Comparison of ENCODE assay signal across 24 cellular contexts in genomic region chr17:21003007-21003621, GRCh38. TPM values are rescaled to one million over a fixed set of nuclear protein-coding genes. Genes with fewer than 3 reads are reported as not detected.
DNase-seq lines count a peak whose midpoint lies in the region; ATAC-seq, FAIRE-seq and TF ChIP-seq lines count a peak whose summit lies in the region.
"Had no signal": no experiment of that assay in that cellular context is flagged by ENCODE, and none has a peak within 500 bp of the region (broad histone marks: within the 10 kb centered on the region; RNA-seq: fewer than 3 reads in every experiment).

No MANE protein-coding gene starts in this region.

- TF ChIP-seq CTCF in 22Rv1 (IDR thresholded peaks at IDR 0.05), result no peak
- no peak for TF ChIP-seq CTCF in CD14-positive monocyte (IDR thresholded peaks at IDR 0.05)
- TF ChIP-seq CTCF in astrocyte (IDR thresholded peaks at IDR 0.05; ENCODE audit: insufficient read depth, low read depth, low read length), result no peak
- no peak for TF ChIP-seq CTCF in BE2C (IDR thresholded peaks at IDR 0.05; ENCODE audit: low read depth, low read length)

- no peak for FAIRE-seq in astrocyte (lab: Jason Lieb, UNC)
- FAIRE-seq: frontal cortex, RCC 7860 had no signal

- peaks cover 0 to 2% (median 0%) of the 10 kb centered on the region in 3 donors for H3K27me3 Mint-ChIP-seq in CD14-positive monocyte (ENCODE audit: low read depth in 3 of 3)
- H3K27me3 Mint-ChIP-seq in astrocyte (ENCODE audit: low read depth, unreplicated experiment), result no peaks in the 10 kb centered on the region
- H3K27me3 Mint-ChIP-seq: activated CD8-positive, alpha-beta memory T cell treated with anti-CD3 and anti-CD28 coated beads, Interleukin-2, amount 10 ng/mL, durations not matched to agents 7 days and 5 days; activated T-helper 17 cell treated with anti-CD3 and anti-CD28 coated beads, Interleukin-2, amount 50 U/mL, for 72 hours; central memory CD8-positive, alpha-beta T cell had no signal

- H3K4me2 ChIP-seq in astrocyte (ENCODE audit: low read length), result no peak overlapping the region
- H3K4me2 ChIP-seq: KMS-11 had no signal

- H3K9me3 Mint-ChIP-seq in CD14-positive monocyte (no peaks in the 10 kb centered on the region), astrocyte (ENCODE audit: unreplicated experiment) (no peaks in the 10 kb centered on the region)
- H3K9me3 Mint-ChIP-seq: activated T-helper 17 cell treated with anti-CD3 and anti-CD28 coated beads, Interleukin-2, amount 50 U/mL, for 72 hours; central memory CD8-positive, alpha-beta T cell had no signal

- no peak for ATAC-seq in HG02798 (IDR thresholded peaks at IDR 0.05; ENCODE audit: poor library complexity, unreplicated experiment)
- ATAC-seq: activated CD8-positive, alpha-beta memory T cell treated with anti-CD3 and anti-CD28 coated beads, Interleukin-2, amount 10 ng/mL, durations not matched to agents 7 days and 5 days; activated T-helper 17 cell treated with anti-CD3 and anti-CD28 coated beads, Interleukin-2, amount 50 U/mL, for 72 hours; esophagus mucosa had no signal

- H3K27ac Mint-ChIP-seq in CD14-positive monocyte (peak overlapping the region in 2 of 7 donors; percentile 43 to 60), astrocyte (ENCODE audit: unreplicated experiment) (peak overlapping the region; percentile 53)
- H3K27ac Mint-ChIP-seq: activated CD8-positive, alpha-beta memory T cell treated with anti-CD3 and anti-CD28 coated beads, Interleukin-2, amount 10 ng/mL, durations not matched to agents 7 days and 5 days had no signal

- H3K36me3 Mint-ChIP-seq in CD14-positive monocyte (peaks cover 82 to 91% of the 10 kb centered on the region in 2 donors), astrocyte (ENCODE audit: low read depth, unreplicated experiment) (peaks cover 50% of the 10 kb centered on the region)

- H4K20me1 ChIP-seq in astrocyte (ENCODE audit: insufficient read depth, low read length), result peaks cover 95% of the 10 kb centered on the region

- intact Hi-C loops in CD14-positive monocyte (cut with micrococcal nuclease), result no loop called here
- intact Hi-C loops in posterior vena cava (cut with DNase I), result no loop called here

- no peak overlapping the region for H3K4me3 Mint-ChIP-seq in CD14-positive monocyte
- no peak overlapping the region for H3K4me3 Mint-ChIP-seq in astrocyte (ENCODE audit: unreplicated experiment)
- H3K4me3 Mint-ChIP-seq: activated CD8-positive, alpha-beta memory T cell treated with anti-CD3 and anti-CD28 coated beads, Interleukin-2, amount 10 ng/mL, durations not matched to agents 7 days and 5 days; activated T-helper 17 cell treated with anti-CD3 and anti-CD28 coated beads, Interleukin-2, amount 50 U/mL, for 72 hours; central memory CD8-positive, alpha-beta T cell had no signal

- H3K27me3 ChIP-seq in astrocyte (ENCODE audit: insufficient read depth, low read length), result no peaks in the 10 kb centered on the region
- no peaks in the 10 kb centered on the region for H3K27me3 ChIP-seq in BE2C
- H3K27me3 ChIP-seq: SJSA1, thyroid gland had no signal

- H3K4me1 ChIP-seq in astrocyte (ENCODE audit: insufficient read depth, low read length), result peaks cover 12% of the 10 kb centered on the region
- H3K4me1 ChIP-seq in BE2C, result no peaks in the 10 kb centered on the region

- H3K36me3 ChIP-seq in astrocyte (ENCODE audit: insufficient read depth, low read length) (peaks cover 70% of the 10 kb centered on the region), BE2C (peaks cover 58% of the 10 kb centered on the region)

- no peak overlapping the region for H3K4me3 ChIP-seq in astrocyte (ENCODE audit: insufficient read depth, low read depth, low read length)
- no peak overlapping the region for H3K4me3 ChIP-seq in BE2C (ENCODE audit: low read depth, low read length)
- H3K4me3 ChIP-seq: lung, SJSA1, thyroid gland had no signal

- peak; percentile 41 for DNase-seq in CD14-positive monocyte (ENCODE audit: low spot score)
- no peak for DNase-seq in astrocyte (ENCODE audit: low read depth)
- DNase-seq in posterior vena cava (ENCODE audit: low spot score), result peak; percentile 66
- DNase-seq in BE2C, result no peak
- DNase-seq in HuH-7.5 (ENCODE audit: low spot score), result no peak
- DNase-seq: activated CD4-positive, alpha-beta T cell treated with anti-CD3 and anti-CD28 coated beads for 48 hours; activated CD8-positive, alpha-beta memory T cell treated with anti-CD3 and anti-CD28 coated beads, Interleukin-2, amount 10 ng/mL, durations not matched to agents 7 days and 5 days; amniotic stem cell; effector CD8-positive, alpha-beta T cell; hypothalamus; NCI-H524; stimulated activated CD4-positive, alpha-beta T cell treated with anti-CD3 and anti-CD28 coated beads, Interleukin-12 subunit alpha, Interleukin-12 subunit beta, amount 100 ng/mL, for 4 hours; stimulated activated CD8-positive, alpha-beta memory T cell treated with anti-CD3 and anti-CD28 coated beads, Interleukin-4, amount 100 ng/mL, for 48 hours; thyroid gland had no signal

- peak overlapping the region; percentile 38; the same call in 1 of the 2 replicates for H3K27ac ChIP-seq in 22Rv1
- no peak overlapping the region for H3K27ac ChIP-seq in astrocyte (ENCODE audit: low read depth, low read length)
- H3K27ac ChIP-seq: KMS-11, SJSA1, thyroid gland had no signal

- no peak overlapping the region for H2AFZ ChIP-seq in astrocyte (ENCODE audit: low read depth, low read length)

- no peak overlapping the region for H3K9ac ChIP-seq in astrocyte (ENCODE audit: low read length)
- H3K9ac ChIP-seq: KMS-11 had no signal

- H3K4me1 Mint-ChIP-seq in CD14-positive monocyte, result no peaks in the 10 kb centered on the region
- H3K4me1 Mint-ChIP-seq in astrocyte (ENCODE audit: low read depth, unreplicated experiment), result peaks cover 21% of the 10 kb centered on the region

- peaks cover 90% of the 10 kb centered on the region for H3K79me2 ChIP-seq in astrocyte (ENCODE audit: insufficient read depth, low read length)

- H3K9me3 ChIP-seq in astrocyte (ENCODE audit: insufficient read depth, low read depth, low read length) (no peaks in the 10 kb centered on the region), BE2C (no peaks in the 10 kb centered on the region)
- H3K9me3 ChIP-seq: SJSA1, thyroid gland had no signal

RNA-seq across cellular contexts. Expression of gene USP22, which starts 39.7 kb away (rescaled TPM):
- 10 to 100 TPM; 20.4 to 27.3 TPM for polyA plus RNA-seq in CD14-positive monocyte
- total RNA-seq in astrocyte (243 and 266 TPM in 2 replicates), posterior vena cava (100 to 1,000 TPM; 136 to 142 TPM)
- 91.7 TPM for polyA plus RNA-seq in BE2C (2012; ENCODE audit: insufficient read depth, insufficient read length, low read depth)

Comparison
In these comparisons a context has a peak if more than half of its experiments do, and no peak if none do; other contexts are left out.
1. DNase-seq: peak in CD14-positive monocyte (single experiment) and posterior vena cava (single experiment); none in astrocyte (single experiment), BE2C (single experiment) and HuH-7.5 (single experiment).